ENCODE assay signal across 1 cellular context in the genomic region with DNA sequence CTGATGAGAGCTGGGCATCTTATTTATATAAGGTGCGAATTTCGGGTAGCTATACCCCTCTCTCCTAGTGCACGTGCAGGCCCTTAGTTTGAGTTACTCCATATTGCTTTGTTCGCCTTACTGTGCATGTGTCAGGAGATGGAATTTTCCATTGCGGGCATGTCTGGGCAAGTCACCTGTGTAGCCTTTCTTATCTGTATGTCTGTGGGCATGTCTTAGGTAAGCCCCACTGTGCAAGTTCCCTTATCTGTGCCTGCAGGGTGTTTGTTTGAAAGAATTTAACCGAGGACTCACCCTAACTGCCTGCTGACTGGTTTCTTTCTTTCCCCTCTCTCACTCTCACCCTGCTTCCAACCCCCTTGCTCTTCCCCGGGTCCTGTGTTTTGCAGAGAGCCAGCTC.
TF ChIP-seq lines count a peak whose summit lies in the region.

No MANE protein-coding gene starts in this region.

TF ChIP-seq in HEK293, 187 proteins besides CTCF, POLR2A, EP300 and RAD21 (continued from another document):
- TF ChIP-seq PRDM10 (tag by site-specific recombination; IDR thresholded peaks at IDR 0.05), result peak; percentile 63
- no peak for TF ChIP-seq ZNF501 (tag by site-specific recombination; IDR thresholded peaks at IDR 0.05)
- no peak for TF ChIP-seq ZNF837 (tag by site-specific recombination; IDR thresholded peaks at IDR 0.05)
- no peak for TF ChIP-seq ZNF132 (tag by site-specific recombination; IDR thresholded peaks at IDR 0.05; ENCODE audit: borderline replicate concordance)
- no peak for TF ChIP-seq ZBTB26 (tag by site-specific recombination; optimal IDR thresholded peaks at IDR 0.05)
- no peak for TF ChIP-seq GLI4 (tag by site-specific recombination; IDR thresholded peaks at IDR 0.05)
- TF ChIP-seq ZNF585B (tag by site-specific recombination; IDR thresholded peaks at IDR 0.05), result no peak
- no peak for TF ChIP-seq ZNF280D (tag by site-specific recombination; IDR thresholded peaks at IDR 0.05)
- TF ChIP-seq ZNF792 (tag by site-specific recombination; IDR thresholded peaks at IDR 0.05), result no peak
- TF ChIP-seq ZBTB44 (tag by site-specific recombination; IDR thresholded peaks at IDR 0.05), result no peak
- no peak for TF ChIP-seq ZNF658 (tag by site-specific recombination; IDR thresholded peaks at IDR 0.05)
- TF ChIP-seq ZNF654 (tag by site-specific recombination; IDR thresholded peaks at IDR 0.05; ENCODE audit: low read depth), result no peak
- no peak for TF ChIP-seq OVOL3 (tag by site-specific recombination; IDR thresholded peaks at IDR 0.05)
- no peak for TF ChIP-seq ZNF112 (tag by site-specific recombination; IDR thresholded peaks at IDR 0.05)
- TF ChIP-seq ZNF843 (tag by site-specific recombination; IDR thresholded peaks at IDR 0.05), result 0 out of 2 replicates have a peak, but pooled peaks have one; percentile 13
- peak; percentile 79 for TF ChIP-seq ZBTB48 (tag by site-specific recombination; IDR thresholded peaks at IDR 0.05)
- no peak for TF ChIP-seq OSR2 (tag by site-specific recombination; IDR thresholded peaks at IDR 0.05)
- TF ChIP-seq ZBTB7A (tag by site-specific recombination; IDR thresholded peaks at IDR 0.05; ENCODE audit: low read depth), result no peak
- no peak for TF ChIP-seq ZNF830 (tag by site-specific recombination; IDR thresholded peaks at IDR 0.05; ENCODE audit: low read depth)
- no peak for TF ChIP-seq ZNF624 (tag by site-specific recombination; IDR thresholded peaks at IDR 0.05)
- no peak for TF ChIP-seq HOXD13 (CRISPR knock-in tag; IDR thresholded peaks at IDR 0.05; ENCODE audit: borderline replicate concordance)
- no peak for TF ChIP-seq ZNF214 (tag by site-specific recombination; IDR thresholded peaks at IDR 0.05; ENCODE audit: borderline replicate concordance)
- TF ChIP-seq ZNF529 (tag by site-specific recombination; IDR thresholded peaks at IDR 0.05; ENCODE audit: insufficient replicate concordance), result no peak
- TF ChIP-seq ZNF394 (tag by site-specific recombination; IDR thresholded peaks at IDR 0.05; ENCODE audit: borderline replicate concordance), result no peak
- TF ChIP-seq KLF16 (tag by site-specific recombination; IDR thresholded peaks at IDR 0.05), result no peak
- no peak for TF ChIP-seq SP3 (tag by site-specific recombination; IDR thresholded peaks at IDR 0.05)
- TF ChIP-seq, protein P1, sequence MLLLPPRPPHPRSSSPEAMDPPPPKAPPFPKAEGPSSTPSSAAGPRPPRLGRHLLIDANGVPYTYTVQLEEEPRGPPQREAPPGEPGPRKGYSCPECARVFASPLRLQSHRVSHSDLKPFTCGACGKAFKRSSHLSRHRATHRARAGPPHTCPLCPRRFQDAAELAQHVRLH (tag by site-specific recombination; IDR thresholded peaks at IDR 0.05), result 0 out of 2 replicates have a peak, but pooled peaks have one; percentile 3
- TF ChIP-seq ZNF157 (tag by site-specific recombination; IDR thresholded peaks at IDR 0.05), result no peak
- TF ChIP-seq, protein P2, sequence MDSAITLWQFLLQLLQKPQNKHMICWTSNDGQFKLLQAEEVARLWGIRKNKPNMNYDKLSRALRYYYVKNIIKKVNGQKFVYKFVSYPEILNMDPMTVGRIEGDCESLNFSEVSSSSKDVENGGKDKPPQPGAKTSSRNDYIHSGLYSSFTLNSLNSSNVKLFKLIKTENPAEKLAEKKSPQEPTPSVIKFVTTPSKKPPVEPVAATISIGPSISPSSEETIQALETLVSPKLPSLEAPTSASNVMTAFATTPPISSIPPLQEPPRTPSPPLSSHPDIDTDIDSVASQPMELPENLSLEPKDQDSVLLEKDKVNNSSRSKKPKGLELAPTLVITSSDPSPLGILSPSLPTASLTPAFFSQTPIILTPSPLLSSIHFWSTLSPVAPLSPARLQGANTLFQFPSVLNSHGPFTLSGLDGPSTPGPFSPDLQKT (IDR thresholded peaks at IDR 0.05; ENCODE audit: borderline replicate concordance, low read depth, low read length), result no peak
- TF ChIP-seq ZNF24 (tag by site-specific recombination; IDR thresholded peaks at IDR 0.05), result no peak
- TF ChIP-seq ZNF560 (tag by site-specific recombination; IDR thresholded peaks at IDR 0.05; ENCODE audit: borderline replicate concordance), result no peak
- no peak for TF ChIP-seq ZNF140 (tag by site-specific recombination; IDR thresholded peaks at IDR 0.05)
- no peak for TF ChIP-seq SALL2 (tag by site-specific recombination; IDR thresholded peaks at IDR 0.05; ENCODE audit: borderline replicate concordance)
- TF ChIP-seq ZBTB20 (tag by site-specific recombination; IDR thresholded peaks at IDR 0.05), result peak; percentile 35; the same call in 1 of the 2 replicates
- TF ChIP-seq, protein P3, sequence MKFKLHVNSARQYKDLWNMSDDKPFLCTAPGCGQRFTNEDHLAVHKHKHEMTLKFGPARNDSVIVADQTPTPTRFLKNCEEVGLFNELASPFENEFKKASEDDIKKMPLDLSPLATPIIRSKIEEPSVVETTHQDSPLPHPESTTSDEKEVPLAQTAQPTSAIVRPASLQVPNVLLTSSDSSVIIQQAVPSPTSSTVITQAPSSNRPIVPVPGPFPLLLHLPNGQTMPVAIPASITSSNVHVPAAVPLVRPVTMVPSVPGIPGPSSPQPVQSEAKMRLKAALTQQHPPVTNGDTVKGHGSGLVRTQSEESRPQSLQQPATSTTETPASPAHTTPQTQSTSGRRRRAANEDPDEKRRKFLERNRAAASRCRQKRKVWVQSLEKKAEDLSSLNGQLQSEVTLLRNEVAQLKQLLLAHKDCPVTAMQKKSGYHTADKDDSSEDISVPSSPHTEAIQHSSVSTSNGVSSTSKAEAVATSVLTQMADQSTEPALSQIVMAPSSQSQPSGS (tag by site-specific recombination; IDR thresholded peaks at IDR 0.05; ENCODE audit: low read depth), result no peak
- no peak for TF ChIP-seq ZNF596 (tag by site-specific recombination; IDR thresholded peaks at IDR 0.05)
- TF ChIP-seq, protein P4, sequence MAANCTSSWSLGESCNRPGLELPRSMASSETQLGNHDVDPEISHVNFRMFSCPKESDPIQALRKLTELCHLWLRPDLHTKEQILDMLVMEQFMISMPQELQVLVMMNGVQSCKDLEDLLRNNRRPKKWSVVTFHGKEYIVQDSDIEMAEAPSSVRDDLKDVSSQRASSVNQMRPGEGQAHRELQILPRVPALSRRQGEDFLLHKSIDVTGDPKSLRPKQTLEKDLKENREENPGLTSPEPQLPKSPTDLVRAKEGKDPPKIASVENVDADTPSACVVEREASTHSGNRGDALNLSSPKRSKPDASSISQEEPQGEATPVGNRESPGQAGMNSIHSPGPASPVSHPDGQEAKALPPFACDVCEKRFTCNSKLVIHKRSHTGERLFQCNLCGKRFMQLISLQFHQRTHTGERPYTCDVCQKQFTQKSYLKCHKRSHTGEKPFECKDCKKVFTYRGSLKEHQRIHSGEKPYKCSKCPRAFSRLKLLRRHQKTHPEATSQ (tag by site-specific recombination; IDR thresholded peaks at IDR 0.05), result no peak
- TF ChIP-seq ZXDB (tag by site-specific recombination; IDR thresholded peaks at IDR 0.05), result 0 out of 2 replicates have a peak, but pooled peaks have one; percentile 21
- peak; percentile 85 for TF ChIP-seq TRIM28 (IDR thresholded peaks at IDR 0.05; ENCODE audit: borderline replicate concordance, low read length)
- no peak for TF ChIP-seq SP7 (tag by site-specific recombination; IDR thresholded peaks at IDR 0.05)
TF ChIP-seq in HEK293: peak in this region for 15.
